In genomic region chr3:28556195-28556594, GRCh38 we compare ENCODE assay signal across 1 cellular context.
TF ChIP-seq lines count a peak whose summit lies in the region.

No MANE protein-coding gene starts in this region.

TF ChIP-seq in H1, 55 proteins besides CTCF, POLR2A, EP300 and RAD21 (continued from another document):
- TF ChIP-seq TAF7 (optimal IDR thresholded peaks at IDR 0.05; ENCODE audit: borderline replicate concordance, low read depth, low read length) (no peak), RBBP5 (IDR thresholded peaks at IDR 0.05; ENCODE audit: borderline replicate concordance, low read depth, low read length) (no peak), TAF1 (IDR thresholded peaks at IDR 0.05; ENCODE audit: low read depth, low read length) (no peak), CEBPB (IDR thresholded peaks at IDR 0.05; ENCODE audit: low read depth, low read length) (no peak), CHD2 (IDR thresholded peaks at IDR 0.05; ENCODE audit: low read length) (no peak), SP1 (IDR thresholded peaks at IDR 0.05; ENCODE audit: low read depth, low read length) (no peak), ZNF274 (IDR thresholded peaks at IDR 0.05; ENCODE audit: borderline replicate concordance, extremely low read depth, low read length) (no peak), SIX5 (IDR thresholded peaks at IDR 0.05; ENCODE audit: low read depth, low read length) (no peak), EZH2 (IDR thresholded peaks at IDR 0.05; ENCODE audit: low read depth, low read length, severe bottlenecking) (no peak)
TF ChIP-seq in H1: peak in this region for 0.
